13 cellular contexts compared by ENCODE assay signal in genomic region chr13:54953786-54954185, GRCh38.
"Had no signal": no experiment of that assay in that cellular context is flagged by ENCODE, and none has a peak within 500 bp of the region (broad histone marks: within the 10 kb centered on the region; RNA-seq: fewer than 3 reads in every experiment).

No MANE protein-coding gene starts in this region.

- ATAC-seq: heart left ventricle, left lung, WTC11 had no signal

- H3K27ac ChIP-seq: ascending aorta, heart left ventricle, left lung, sigmoid colon, testis had no signal

- H3K36me3 ChIP-seq: ascending aorta, heart left ventricle, left lung, sigmoid colon had no signal

- H3K27me3 ChIP-seq: ascending aorta, heart left ventricle, left lung, sigmoid colon, testis had no signal

- DNase-seq: activated CD4-positive, alpha-beta T cell treated with anti-CD3 and anti-CD28 coated beads, Interleukin-2, amount 50 U/mL, for 1 hour; activated gamma-delta T cell treated with Interleukin-2 at 50 U/mL for 16 hours; activated T-cell treated with anti-CD3 and anti-CD28 coated beads, Interleukin-2, amount 50 U/mL, for 1 hour; heart left ventricle; islet precursor cell; left lung; sigmoid colon; stimulated activated CD4-positive, alpha-beta T cell treated with anti-CD3 and anti-CD28 coated beads, Interleukin-12 subunit alpha, Interleukin-12 subunit beta, amount 100 ng/mL, for 4 hours; stimulated activated naive CD4-positive, alpha-beta T cell treated with Interleukin-2 at 50 U/mL for 16 hours; testis had no signal

- H3K4me1 ChIP-seq: ascending aorta, heart left ventricle, left lung, sigmoid colon, testis had no signal

- H3K4me3 ChIP-seq: ascending aorta, heart left ventricle, left lung, sigmoid colon, testis had no signal

- H3K9me3 ChIP-seq: ascending aorta, sigmoid colon, testis had no signal

- FAIRE-seq: frontal cortex had no signal
